In the genomic region with DNA sequence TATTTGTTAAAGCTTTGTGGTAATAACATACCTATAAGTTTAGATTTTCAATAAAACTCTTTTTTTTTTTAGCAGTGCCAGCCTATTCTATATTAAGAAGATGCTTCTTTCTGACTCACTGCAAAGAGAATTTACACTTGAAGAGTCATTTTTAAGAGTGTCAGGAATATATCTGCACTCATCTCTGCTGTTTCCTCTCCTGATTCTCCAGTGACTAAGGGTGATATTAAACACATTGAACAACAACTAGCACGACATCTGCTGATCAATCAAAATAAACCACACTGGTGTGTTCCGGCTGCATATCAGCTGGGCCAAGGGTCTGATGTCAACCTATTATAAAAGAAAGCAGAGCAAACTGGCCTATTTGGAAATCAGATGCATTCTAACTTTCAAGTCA, we compare ENCODE assay signal across 1 cellular context.
TF ChIP-seq lines count a peak whose summit lies in the region.

No MANE protein-coding gene starts in this region.

TF ChIP-seq in IMR-90, 13 proteins besides CTCF, POLR2A, EP300 and RAD21 (continued from another document):
- TF ChIP-seq RFX5 (IDR thresholded peaks at IDR 0.05; ENCODE audit: low read depth, low read length) (no peak), MAFK (IDR thresholded peaks at IDR 0.05; ENCODE audit: low read depth, low read length) (no peak), NFE2L2 (IDR thresholded peaks at IDR 0.05; ENCODE audit: low read depth, low read length) (no peak)
TF ChIP-seq in IMR-90: peak in this region for 0.
